10 cellular contexts compared by ENCODE assay signal in the genomic region with DNA sequence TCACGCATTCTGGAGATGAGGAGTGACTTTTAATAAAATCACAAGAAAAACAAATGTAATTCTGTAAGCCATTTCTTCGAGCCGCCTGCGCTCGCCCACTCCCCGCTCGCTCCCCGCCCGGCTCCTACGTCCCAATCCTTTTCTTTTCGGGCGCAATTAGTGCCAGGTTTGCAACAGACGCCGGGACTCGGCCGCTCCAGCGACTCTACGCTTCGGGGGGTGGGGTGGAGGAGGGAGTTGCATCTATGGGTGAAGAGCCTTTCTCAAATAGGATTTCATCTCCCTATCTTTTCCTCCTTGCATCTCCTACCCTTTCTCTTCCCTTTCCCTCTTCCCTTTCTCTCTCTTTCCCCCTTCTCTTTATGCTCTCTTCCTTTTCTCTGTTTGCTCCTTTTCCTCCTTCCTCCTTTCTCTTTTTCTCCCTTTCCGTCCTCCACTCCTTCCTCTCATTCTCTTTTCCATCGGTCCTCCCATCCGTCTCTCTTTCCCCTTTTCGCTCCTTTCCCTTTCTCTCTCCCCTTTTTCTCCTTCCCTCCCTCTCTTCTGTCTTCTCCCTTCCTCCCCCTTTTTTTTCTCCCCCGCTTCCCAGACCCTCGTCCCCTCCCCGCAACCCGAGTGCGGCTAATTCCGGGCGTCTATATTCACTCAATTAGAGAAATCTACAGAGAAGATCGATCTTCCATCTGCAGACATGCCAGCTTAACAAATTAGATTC. TPM values are rescaled to one million over a fixed set of nuclear protein-coding genes. Genes with fewer than 3 reads are reported as not detected.
DNase-seq lines count a peak whose midpoint lies in the region; ATAC-seq and TF ChIP-seq lines count a peak whose summit lies in the region.
"Had no signal": no experiment of that assay in that cellular context is flagged by ENCODE, and none has a peak within 500 bp of the region (broad histone marks: within the 10 kb centered on the region; RNA-seq: fewer than 3 reads in every experiment).

No MANE protein-coding gene starts in this region.

- TF ChIP-seq CTCF in HCT116 (IDR thresholded peaks at IDR 0.05 in 2 of 3, conservative IDR thresholded peaks at IDR 0.05 in 1 of 3; ENCODE audit: borderline replicate concordance in 1 of 3, insufficient read depth in 1 of 3, low read depth in 2 of 3, low read length in 2 of 3), result no peak

- H3K36me3 ChIP-seq in HCT116 (ENCODE audit: control insufficient read depth in 1 of 2, insufficient read depth in 2 of 2, low read length in 2 of 2), result no peaks in the 10 kb centered on the region

- CTCF ChIA-PET in HCT116 (lab: Charles Lee), result no interaction called here

- peak overlapping the region; percentile 52 to 63 for H3K4me3 ChIP-seq in HCT116 (replicated peaks in 1 of 2; ENCODE audit: low read depth in 1 of 2, low read length in 2 of 2)

- BruUV-seq in HCT116 (replicated peaks; lab: Mats Ljungman, UMichigan), result no TSS peak

- TF ChIP-seq RAD21 in HCT116 (IDR thresholded peaks at IDR 0.05; ENCODE audit: low read depth), result no peak

- no peaks in the 10 kb centered on the region for H3K9me3 ChIP-seq in HCT116 (ENCODE audit: control insufficient read depth in 1 of 2, insufficient read depth in 1 of 2, low read depth in 1 of 2, low read length in 2 of 2)

- intact Hi-C loops in HCT116 (cut with micrococcal nuclease), result loop anchor here (2.0 kb wide), 1 partner anchor 364 kb away; no protein-coding TSS in a partner anchor
- intact Hi-C loops in activated T-helper 2 cell treated with anti-CD3 and anti-CD28 coated beads, Interferon-gamma antibody, Interleukin-2, Interleukin-4, amounts not matched to agents 10 μg/mL and 5 μg/mL and 100 μg/mL, durations not matched to agents 14 hours and 24 hours and 36 hours (cut with micrococcal nuclease), result loop anchor here (1.0 to 5.0 kb wide), 5 partner anchors 208 to 1562 kb away; a partner anchor contains a TSS

- peak overlapping the region; percentile 53 for H3K4me3 Mint-ChIP-seq in activated T-helper 2 cell treated with anti-CD3 and anti-CD28 coated beads, Interferon-gamma antibody, Interleukin-2, Interleukin-4, amounts not matched to agents 10 μg/mL and 5 μg/mL and 100 μg/mL, durations not matched to agents 14 hours and 24 hours and 36 hours (ENCODE audit: low read depth)
- H3K4me3 Mint-ChIP-seq in natural killer cell treated with Interleukin-12 subunit alpha and Interleukin-12 subunit beta and Interleukin-15 and Interleukin-18, amount 100 ng/mL, for 72 hours, result peak overlapping the region; percentile 70

- peaks cover 3 to 11% of the 10 kb centered on the region in 2 experiments; a peak in 1 of 4 replicates for H3K4me1 ChIP-seq in HCT116 (ENCODE audit: control insufficient read depth in 1 of 2, insufficient read depth in 2 of 2, low read length in 2 of 2)

- H3K79me2 ChIP-seq in HCT116 (ENCODE audit: insufficient read depth, low read length), result no peaks in the 10 kb centered on the region

- DNase-seq in NCI-H146 (lab: John Stamatoyannopoulos, UW) (peak; percentile 12), NCI-H146 treated with DMSO at 0.1 percent for 48 hours (lab: John Stamatoyannopoulos, UW; ENCODE audit: unreplicated experiment) (no peak), HCT116 (ENCODE audit: low read depth, low spot score) (no peak), NCI-H1930 (lab: John Stamatoyannopoulos, UW) (no peak), midbrain (lab: John Stamatoyannopoulos, UW) (no peak)
- DNase-seq in activated T-helper 2 cell treated with anti-CD3 and anti-CD28 coated beads, Interferon-gamma antibody, Interleukin-2, Interleukin-4, amounts not matched to agents 10 μg/mL and 5 μg/mL and 100 μg/mL, durations not matched to agents 14 hours and 24 hours and 36 hours (ENCODE audit: low spot score), result no peak
- no peak for DNase-seq in natural killer cell treated with Interleukin-12 subunit alpha and Interleukin-12 subunit beta and Interleukin-15 and Interleukin-18, amount 100 ng/mL, for 72 hours (ENCODE audit: low spot score)

- H3K27ac Mint-ChIP-seq in activated T-helper 2 cell treated with anti-CD3 and anti-CD28 coated beads, Interferon-gamma antibody, Interleukin-2, Interleukin-4, amounts not matched to agents 10 μg/mL and 5 μg/mL and 100 μg/mL, durations not matched to agents 14 hours and 24 hours and 36 hours, result no peak overlapping the region
- no peak overlapping the region for H3K27ac Mint-ChIP-seq in natural killer cell treated with Interleukin-12 subunit alpha and Interleukin-12 subunit beta and Interleukin-15 and Interleukin-18, amount 100 ng/mL, for 72 hours

- no peak overlapping the region for H3K9ac ChIP-seq in HCT116 (ENCODE audit: low read length)

- H3K4me1 Mint-ChIP-seq in activated T-helper 2 cell treated with anti-CD3 and anti-CD28 coated beads, Interferon-gamma antibody, Interleukin-2, Interleukin-4, amounts not matched to agents 10 μg/mL and 5 μg/mL and 100 μg/mL, durations not matched to agents 14 hours and 24 hours and 36 hours (ENCODE audit: low read depth), result peaks cover 17% of the 10 kb centered on the region
- peaks cover 16 to 24% of the 10 kb centered on the region in 2 donors for H3K4me1 Mint-ChIP-seq in natural killer cell treated with Interleukin-12 subunit alpha and Interleukin-12 subunit beta and Interleukin-15 and Interleukin-18, amount 100 ng/mL, for 72 hours (ENCODE audit: low read depth in 2 of 2)

- H3K27me3 Mint-ChIP-seq in activated T-helper 2 cell treated with anti-CD3 and anti-CD28 coated beads, Interferon-gamma antibody, Interleukin-2, Interleukin-4, amounts not matched to agents 10 μg/mL and 5 μg/mL and 100 μg/mL, durations not matched to agents 14 hours and 24 hours and 36 hours (ENCODE audit: low read depth), result peaks cover 86% of the 10 kb centered on the region
- peaks cover 67 to 92% of the 10 kb centered on the region in 2 donors for H3K27me3 Mint-ChIP-seq in natural killer cell treated with Interleukin-12 subunit alpha and Interleukin-12 subunit beta and Interleukin-15 and Interleukin-18, amount 100 ng/mL, for 72 hours

- H3K27ac ChIP-seq in HCT116 (ENCODE audit: low read depth, low read length), result no peak overlapping the region

- ATAC-seq in HCT116, result no peak
- ATAC-seq in natural killer cell treated with Interleukin-12 subunit alpha and Interleukin-12 subunit beta and Interleukin-15 and Interleukin-18, amount 100 ng/mL, for 72 hours, result no peak
- ATAC-seq in GM21737 (IDR thresholded peaks at IDR 0.05; ENCODE audit: unreplicated experiment), result no peak

- no peak for TF ChIP-seq POLR2A in HCT116 (IDR thresholded peaks at IDR 0.05; ENCODE audit: borderline replicate concordance, extremely low read depth, insufficient read depth, insufficient read length)

- RAD21 ChIA-PET in HCT116 (lab: Charles Lee; ENCODE audit: low non-redundant PET in 1 of 2, low total read pairs in 2 of 2, uncharacterized antibody in 2 of 2, unreplicated experiment in 2 of 2), result no interaction called here

- no peaks in the 10 kb centered on the region for H3K9me2 ChIP-seq in HCT116 (ENCODE audit: insufficient read depth)

- no peaks in the 10 kb centered on the region for H3K9me3 Mint-ChIP-seq in activated T-helper 2 cell treated with anti-CD3 and anti-CD28 coated beads, Interferon-gamma antibody, Interleukin-2, Interleukin-4, amounts not matched to agents 10 μg/mL and 5 μg/mL and 100 μg/mL, durations not matched to agents 14 hours and 24 hours and 36 hours
- H3K9me3 Mint-ChIP-seq in natural killer cell treated with Interleukin-12 subunit alpha and Interleukin-12 subunit beta and Interleukin-15 and Interleukin-18, amount 100 ng/mL, for 72 hours, result no peaks in the 10 kb centered on the region

- H4K20me1 ChIP-seq in HCT116 (ENCODE audit: insufficient read depth), result no peaks in the 10 kb centered on the region

- H2AFZ ChIP-seq in HCT116 (ENCODE audit: low read depth, low read length, poor library complexity, severe bottlenecking), result no peak overlapping the region

- H3K4me2 ChIP-seq in HCT116 (ENCODE audit: low read length), result peak overlapping the region; percentile 91

- peaks cover 3% of the 10 kb centered on the region for H3K36me3 Mint-ChIP-seq in activated T-helper 2 cell treated with anti-CD3 and anti-CD28 coated beads, Interferon-gamma antibody, Interleukin-2, Interleukin-4, amounts not matched to agents 10 μg/mL and 5 μg/mL and 100 μg/mL, durations not matched to agents 14 hours and 24 hours and 36 hours (ENCODE audit: low read depth)
- H3K36me3 Mint-ChIP-seq in natural killer cell treated with Interleukin-12 subunit alpha and Interleukin-12 subunit beta and Interleukin-15 and Interleukin-18, amount 100 ng/mL, for 72 hours, result no peaks in the 10 kb centered on the region

- H3K27me3 ChIP-seq in HCT116 (ENCODE audit: insufficient read depth, low read length), result no peaks in the 10 kb centered on the region

- POLR2A ChIA-PET in HCT116 (lab: Charles Lee), result no interaction called here

TF ChIP-seq in HCT116, 20 proteins besides CTCF, POLR2A, EP300 and RAD21 (continues in another document):
- no peak for TF ChIP-seq TCF7L2 (IDR thresholded peaks at IDR 0.05; ENCODE audit: borderline replicate concordance, extremely low read depth, insufficient read depth, insufficient read length)
- TF ChIP-seq FOSL1 (IDR thresholded peaks at IDR 0.05; ENCODE audit: low read depth), result no peak
- no peak for TF ChIP-seq ZNF274 (IDR thresholded peaks at IDR 0.05; ENCODE audit: low read depth, low read length)
- no peak for TF ChIP-seq YY1 (IDR thresholded peaks at IDR 0.05; ENCODE audit: extremely low read depth, insufficient replicate concordance, low read depth, low read length)
- no peak for TF ChIP-seq POLR2AphosphoS5 (IDR thresholded peaks at IDR 0.05; ENCODE audit: low read depth, low read length)
- TF ChIP-seq, protein P1, sequence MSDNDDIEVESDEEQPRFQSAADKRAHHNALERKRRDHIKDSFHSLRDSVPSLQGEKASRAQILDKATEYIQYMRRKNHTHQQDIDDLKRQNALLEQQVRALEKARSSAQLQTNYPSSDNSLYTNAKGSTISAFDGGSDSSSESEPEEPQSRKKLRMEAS (IDR thresholded peaks at IDR 0.05), result no peak
- TF ChIP-seq EGR1 (IDR thresholded peaks at IDR 0.05; ENCODE audit: low read depth), result no peak

RNA-seq across cellular contexts. Expression of a gene that starts 6.1 kb away (rescaled TPM):
- total RNA-seq in HCT116 (2021; ENCODE audit: unreplicated experiment), result 0.07 TPM
- 0.03 TPM in 1 of 2 replicates, not detected in the other for polyA plus RNA-seq in HCT116 (2012)
- not detected in 2 replicates for total RNA-seq in activated T-helper 2 cell treated with anti-CD3 and anti-CD28 coated beads, Interferon-gamma antibody, Interleukin-2, Interleukin-4, amounts not matched to agents 10 μg/mL and 5 μg/mL and 100 μg/mL, durations not matched to agents 14 hours and 24 hours and 36 hours
- total RNA-seq in natural killer cell treated with Interleukin-12 subunit alpha and Interleukin-12 subunit beta and Interleukin-15 and Interleukin-18, amount 100 ng/mL, for 72 hours, result not detected
- total RNA-seq: lower leg skin, OCI-LY7 had no signal
